Comparison of ENCODE assay signal across 25 cellular contexts in genomic region chr20:7818477-7818876, GRCh38.
DNase-seq lines count a peak whose midpoint lies in the region; ATAC-seq, FAIRE-seq and TF ChIP-seq lines count a peak whose summit lies in the region.
"Had no signal": no experiment of that assay in that cellular context is flagged by ENCODE, and none has a peak within 500 bp of the region (broad histone marks: within the 10 kb centered on the region; RNA-seq: fewer than 3 reads in every experiment).

No MANE protein-coding gene starts in this region.

- POLR2A ChIA-PET in PC-3 (lab: Charles Lee; ENCODE audit: unreplicated experiment) (no interaction called here), endothelial cell of umbilical vein (lab: Charles Lee) (no interaction called here)

- CTCF ChIA-PET in PC-3 (lab: Charles Lee) (no interaction called here), endothelial cell of umbilical vein (lab: Charles Lee) (interaction anchor here (0.7 to 1.8 kb wide), 7 partner anchors 9 to 118 kb away, joined by 3 to 6 read pairs (median 4); no protein-coding TSS in a partner anchor)

- H3K4me3 ChIP-seq in PC-3 (ENCODE audit: low read length) (no peak overlapping the region), endothelial cell of umbilical vein (replicated peaks in 1 of 3; ENCODE audit: insufficient read depth in 1 of 3, low read depth in 1 of 3, low read length in 3 of 3) (no peak overlapping the region)
- H3K4me3 ChIP-seq: BLaER1, GM12878 had no signal

- TF ChIP-seq CTCF in PC-3 (conservative IDR thresholded peaks at IDR 0.05; ENCODE audit: low read depth, low read length) (no peak), endothelial cell of umbilical vein (IDR thresholded peaks at IDR 0.05; ENCODE audit: extremely low read depth in 1 of 2, insufficient read depth in 1 of 2, low read depth in 1 of 2, low read length in 2 of 2) (no peak)

- no peak overlapping the region for H3K9ac ChIP-seq in PC-3 (ENCODE audit: low read length)
- no peak overlapping the region for H3K9ac ChIP-seq in endothelial cell of umbilical vein (replicated peaks; ENCODE audit: extremely low read depth, insufficient read depth, low read length)
- H3K9ac ChIP-seq: BLaER1 had no signal

- H3K4me1 ChIP-seq in PC-3 (ENCODE audit: insufficient read depth, low read length) (no peaks in the 10 kb centered on the region), endothelial cell of umbilical vein (ENCODE audit: control insufficient read depth, extremely low read depth, insufficient read depth, low read length) (peaks cover 6% of the 10 kb centered on the region)
- H3K4me1 ChIP-seq: BE2C, BLaER1 had no signal

- no peaks in the 10 kb centered on the region for H4K20me1 ChIP-seq in PC-3 (ENCODE audit: low read length)
- no peaks in the 10 kb centered on the region for H4K20me1 ChIP-seq in endothelial cell of umbilical vein (replicated peaks; ENCODE audit: control insufficient read depth, extremely low read depth, insufficient read depth, low read length)
- H4K20me1 ChIP-seq: BLaER1 had no signal

- no peak for DNase-seq in PC-3
- DNase-seq in endothelial cell of umbilical vein (ENCODE audit: low read depth, low spot score) = peak; percentile 44
- DNase-seq in cerebellum (ENCODE audit: low spot score) = no peak
- no peak for DNase-seq in putamen (ENCODE audit: low spot score)
- DNase-seq: 8988T; ACHN; BE2C; C1 segment of cervical spinal cord; CD4-positive, alpha-beta memory T cell; CD4-positive, CD25-positive, alpha-beta regulatory T cell; CD8-positive, alpha-beta memory T cell; COR-L47; DMS 273 treated with DMSO at 0.1 percent for 48 hours; DMS153; DMS53; DMS79; DND-41; EL; GDM1 had no signal

- H3K27ac ChIP-seq in PC-3 (ENCODE audit: low read length) (no peak overlapping the region), endothelial cell of umbilical vein (ENCODE audit: insufficient read depth, low read depth, low read length) (no peak overlapping the region)
- H3K27ac ChIP-seq: BLaER1 had no signal

- no peaks in the 10 kb centered on the region for H3K27me3 ChIP-seq in PC-3 (ENCODE audit: low read length)
- H3K27me3 ChIP-seq in endothelial cell of umbilical vein (ENCODE audit: control insufficient read depth in 2 of 2, insufficient read depth in 2 of 2, low read length in 2 of 2) = no peaks in the 10 kb centered on the region
- H3K27me3 ChIP-seq: BE2C, BLaER1 had no signal

- H3K9me3 ChIP-seq in PC-3 (ENCODE audit: low read length) (no peaks in the 10 kb centered on the region), endothelial cell of umbilical vein (replicated peaks; ENCODE audit: control insufficient read depth, insufficient read depth, low read length) (no peaks in the 10 kb centered on the region)
- H3K9me3 ChIP-seq: BE2C, BLaER1 had no signal

- H3K9me1 ChIP-seq in endothelial cell of umbilical vein (replicated peaks; ENCODE audit: control insufficient read depth, extremely low read depth, insufficient read depth, low read length) = no peaks in the 10 kb centered on the region

- dilution Hi-C loops in endothelial cell of umbilical vein (cut with MboI; ENCODE audit: extremely low pct_ligation_motif_present, low sequenced_read_pairs) = no loop called here

- no peaks in the 10 kb centered on the region for H3K79me2 ChIP-seq in PC-3 (ENCODE audit: low read length)
- H3K79me2 ChIP-seq in endothelial cell of umbilical vein (ENCODE audit: control insufficient read depth, insufficient read depth, low read length) = no peaks in the 10 kb centered on the region

- H3K36me3 ChIP-seq in PC-3 (ENCODE audit: low read depth, low read length) = no peaks in the 10 kb centered on the region
- no peaks in the 10 kb centered on the region for H3K36me3 ChIP-seq in endothelial cell of umbilical vein (ENCODE audit: control insufficient read depth in 2 of 2, extremely low read depth in 1 of 2, insufficient read depth in 2 of 2, low read length in 2 of 2)
- H3K36me3 ChIP-seq: BE2C, BLaER1 had no signal

- H2AFZ ChIP-seq in PC-3 (ENCODE audit: low read length) = no peak overlapping the region
- H2AFZ ChIP-seq in endothelial cell of umbilical vein (ENCODE audit: low read depth, low read length) = no peak overlapping the region

- intact Hi-C loops in PC-3 (cut with micrococcal nuclease) (no loop called here), endothelial cell of umbilical vein (cut with micrococcal nuclease) (no loop called here)

- H3F3A ChIP-seq in PC-3 (ENCODE audit: low read length, unreplicated experiment) = no peaks in the 10 kb centered on the region

- no peak for TF ChIP-seq POLR2A in endothelial cell of umbilical vein (IDR thresholded peaks at IDR 0.05; ENCODE audit: low read depth, low read length)

- BruUV-seq in PC-3 (replicated peaks; lab: Mats Ljungman, UMichigan) = no TSS peak
- no TSS peak for BruUV-seq in endothelial cell of umbilical vein (replicated peaks; lab: Mats Ljungman, UMichigan)

- H3K4me2 ChIP-seq in PC-3 (ENCODE audit: low read length) (no peak overlapping the region), endothelial cell of umbilical vein (ENCODE audit: insufficient read depth, low read length) (no peak overlapping the region)
- H3K4me2 ChIP-seq: BLaER1 had no signal

- ATAC-seq in PC-3 (peak; percentile 56), HG03045 (IDR thresholded peaks at IDR 0.05; ENCODE audit: unreplicated experiment) (no peak)
- ATAC-seq: GM12878 had no signal

- FAIRE-seq in endothelial cell of umbilical vein (lab: Jason Lieb, UNC) = no peak
- FAIRE-seq: GM12878, GM12892, GM18507, GM19239 had no signal

- no peaks in the 10 kb centered on the region for H3K9me2 ChIP-seq in PC-3 (replicated peaks; ENCODE audit: low read length)

TF ChIP-seq in endothelial cell of umbilical vein, 7 proteins besides CTCF, POLR2A, EP300 and RAD21:
- TF ChIP-seq MYC (IDR thresholded peaks at IDR 0.05; ENCODE audit: low read depth, low read length) = no peak
- no peak for TF ChIP-seq FOS (IDR thresholded peaks at IDR 0.05; ENCODE audit: borderline replicate concordance, insufficient read depth, low read length)
- TF ChIP-seq JUN (IDR thresholded peaks at IDR 0.05; ENCODE audit: borderline replicate concordance, insufficient read depth, insufficient read length, low read depth) = no peak
- TF ChIP-seq GATA2 (IDR thresholded peaks at IDR 0.05; ENCODE audit: insufficient read depth, insufficient read length, low read depth, low read length) = no peak
TF ChIP-seq in endothelial cell of umbilical vein: peak in this region for 0.
